ENCODE assay signal across 10 cellular contexts in genomic region chr21:41868062-41868710, GRCh38.
DNase-seq lines count a peak whose midpoint lies in the region; ATAC-seq and TF ChIP-seq lines count a peak whose summit lies in the region.
"Had no signal": no experiment of that assay in that cellular context is flagged by ENCODE, and none has a peak within 500 bp of the region (broad histone marks: within the 10 kb centered on the region; RNA-seq: fewer than 3 reads in every experiment).

No MANE protein-coding gene starts in this region.

- in situ Hi-C loops in GM13977 (cut with MboI; ENCODE audit: low pct_unique_long_range_greater_than_20kb, low sequenced_read_pairs, unreplicated experiment), result no loop called here
- in situ Hi-C loops in KBM-7 (cut with MboI; ENCODE audit: low pct_unique_long_range_greater_than_20kb, low sequenced_read_pairs), result no loop called here

- no peak for TF ChIP-seq CTCF in GM13977 (IDR thresholded peaks at IDR 0.05; ENCODE audit: extremely low read depth, insufficient read depth, missing control alignments)
- TF ChIP-seq CTCF in choroid plexus epithelial cell (conservative IDR thresholded peaks at IDR 0.05; ENCODE audit: low read depth, low read length), result no peak

- peak; percentile 55 for ATAC-seq in GM21390 (IDR thresholded peaks at IDR 0.05; ENCODE audit: unreplicated experiment)
- ATAC-seq in HG03139 (IDR thresholded peaks at IDR 0.05; ENCODE audit: unreplicated experiment), result peak; percentile 52

- no peak overlapping the region for H3K4me3 ChIP-seq in choroid plexus epithelial cell (ENCODE audit: low read depth, low read length)
- H3K4me3 ChIP-seq: PC-9 had no signal

- peak; percentile 68 for DNase-seq in GM13977 (ENCODE audit: low spot score)
- peak; percentile 34 for DNase-seq in choroid plexus epithelial cell (ENCODE audit: low read depth)
- no peak for DNase-seq in middle frontal gyrus (ENCODE audit: extremely low spot score, low spot score)
- DNase-seq in islet precursor cell, result no peak
- no peak for DNase-seq in KBM-7
- DNase-seq in activated CD4-positive, alpha-beta T cell treated with anti-CD3 and anti-CD28 coated beads for 1 hour, result no peak
- DNase-seq: PC-9; stimulated activated naive CD4-positive, alpha-beta T cell had no signal

Comparison
In these comparisons a context has a peak if more than half of its experiments do, and no peak if none do; other contexts are left out.
1. DNase-seq: peak in GM13977 (single experiment) and choroid plexus epithelial cell (single experiment); none in middle frontal gyrus (single experiment), islet precursor cell (single experiment), KBM-7 (single experiment) and activated CD4-positive, alpha-beta T cell treated with anti-CD3 and anti-CD28 coated beads for 1 hour (single experiment).